In genomic region chr17:80262291-80262690, GRCh38 we compare ENCODE assay signal across 8 cellular contexts. TPM values are rescaled to one million over a fixed set of nuclear protein-coding genes. Genes with fewer than 3 reads are reported as not detected.
DNase-seq lines count a peak whose midpoint lies in the region; ATAC-seq and TF ChIP-seq lines count a peak whose summit lies in the region.

No MANE protein-coding gene starts in this region.

- no peak for DNase-seq in AG10803 (ENCODE audit: low read depth)
- DNase-seq in chondrocyte (ENCODE audit: low spot score) = no peak
- DNase-seq in natural killer cell = no peak
- no peak for DNase-seq in SKM-1 treated with dmso at 0.1 percent for 144 hours (lab: John Stamatoyannopoulos, UW; ENCODE audit: unreplicated experiment)
- no peak for DNase-seq in NCI-H187 treated with DMSO at 0.1 percent for 48 hours (lab: John Stamatoyannopoulos, UW)
- DNase-seq in NCI-H226 = no peak
- DNase-seq in NCI-H748 treated with DMSO at 0.1 percent for 48 hours (lab: John Stamatoyannopoulos, UW) = no peak

- ATAC-seq in natural killer cell = no peak

- peaks cover 2% of the 10 kb centered on the region for H3K27me3 Mint-ChIP-seq in IgD-negative memory B cell
- H3K27me3 Mint-ChIP-seq in chondrocyte (ENCODE audit: low read depth) = no peaks in the 10 kb centered on the region
- H3K27me3 Mint-ChIP-seq in natural killer cell (ENCODE audit: low read depth in 2 of 2) = no peaks in the 10 kb centered on the region

- H3K4me1 Mint-ChIP-seq in IgD-negative memory B cell = peaks cover 36 to 39% (median 37%) of the 10 kb centered on the region in 3 donors
- peaks cover 29% of the 10 kb centered on the region for H3K4me1 Mint-ChIP-seq in chondrocyte (ENCODE audit: low read depth)
- H3K4me1 Mint-ChIP-seq in natural killer cell = peaks cover 40 to 43% of the 10 kb centered on the region in 2 donors

- no peaks in the 10 kb centered on the region for H3K9me3 Mint-ChIP-seq in IgD-negative memory B cell
- H3K9me3 Mint-ChIP-seq in chondrocyte (ENCODE audit: low read depth) = no peaks in the 10 kb centered on the region
- H3K9me3 Mint-ChIP-seq in natural killer cell = no peaks in the 10 kb centered on the region

- peak overlapping the region; percentile 77 to 97 (median 95) for H3K27ac Mint-ChIP-seq in IgD-negative memory B cell
- H3K27ac Mint-ChIP-seq in chondrocyte (ENCODE audit: unreplicated experiment) = peak overlapping the region; percentile 91
- peak overlapping the region; percentile 87 to 94 for H3K27ac Mint-ChIP-seq in natural killer cell

- H3K4me3 ChIP-seq in AG10803 (ENCODE audit: low read length) = peak overlapping the region; percentile 85

- TF ChIP-seq CTCF in AG10803 (conservative IDR thresholded peaks at IDR 0.05; ENCODE audit: low read length) (no peak), chondrocyte (IDR thresholded peaks at IDR 0.05) (no peak), natural killer cell (IDR thresholded peaks at IDR 0.05) (no peak)

- intact Hi-C loops in natural killer cell (cut with micrococcal nuclease) = loop anchor here (2.0 kb wide), 1 partner anchor 115 kb away; the partner anchor contains the start of gene EIF4A3

- H3K36me3 Mint-ChIP-seq in IgD-negative memory B cell (peaks cover 2% of the 10 kb centered on the region), chondrocyte (ENCODE audit: low read depth) (peaks cover 10% of the 10 kb centered on the region), natural killer cell (no peaks in the 10 kb centered on the region)

- peak overlapping the region; percentile 81 to 94 (median 92) for H3K4me3 Mint-ChIP-seq in IgD-negative memory B cell
- H3K4me3 Mint-ChIP-seq in chondrocyte (ENCODE audit: unreplicated experiment) = peak overlapping the region; percentile 88
- peak overlapping the region; percentile 92 for H3K4me3 Mint-ChIP-seq in natural killer cell

RNA-seq across cellular contexts. Expression of gene RNF213, which starts 1.6 kb away (rescaled TPM):
- 26.2 TPM for polyA plus RNA-seq in IgD-negative memory B cell
- total RNA-seq in chondrocyte (72.5 to 104 TPM (median 73.2 TPM) in 3 replicates), natural killer cell (1,000 to 10,000 TPM in 2 of 3 donors, 100 to 1,000 TPM in 1; 929 to 1,120 (median 1,060) TPM)

RNA-seq across cellular contexts. Expression of gene SLC26A11, which starts 42.1 kb away (rescaled TPM):
- polyA plus RNA-seq in IgD-negative memory B cell = 2.7 TPM
- total RNA-seq in chondrocyte = 16.2 to 19.0 TPM (median 16.2 TPM) in 3 replicates
- 10 to 100 TPM; 33.9 to 37.6 (median 35.8) TPM for total RNA-seq in natural killer cell

RNA-seq across cellular contexts. Expression of gene SGSH, which starts 42.2 kb away (rescaled TPM):
- polyA plus RNA-seq in IgD-negative memory B cell = 31.6 TPM
- total RNA-seq in chondrocyte (42.6 to 45.4 TPM (median 44.7 TPM) in 3 replicates), natural killer cell (10 to 100 TPM; 73.4 to 96.5 (median 74.1) TPM)
